1 cellular context compared by ENCODE assay signal in the genomic region with DNA sequence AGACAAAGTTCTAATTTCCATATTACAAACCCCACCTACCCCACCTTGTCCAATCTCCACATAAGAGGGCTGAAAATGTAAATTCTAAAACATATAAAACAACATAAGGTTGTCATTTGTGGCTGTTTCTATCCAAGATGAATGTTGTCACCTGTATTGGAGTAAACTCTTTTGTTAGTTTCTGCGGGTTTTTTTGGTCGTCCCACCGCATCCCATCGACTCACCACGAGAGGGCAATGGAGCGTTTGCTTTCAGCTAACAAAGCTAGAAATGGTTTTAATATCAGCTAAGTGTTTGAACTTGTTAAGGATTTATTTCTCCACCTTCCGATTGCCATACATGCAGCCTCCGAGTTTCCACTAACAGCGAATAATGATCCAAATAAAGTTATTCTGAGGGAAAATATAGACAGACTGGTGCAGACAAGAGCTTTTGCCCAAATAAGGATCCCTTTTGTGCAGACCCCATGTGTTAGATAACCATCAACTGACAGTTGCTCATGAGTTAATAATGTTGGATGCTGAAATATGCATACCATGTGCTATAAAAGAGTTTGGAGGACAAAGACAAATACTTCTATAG.
TF ChIP-seq lines count a peak whose summit lies in the region.

No MANE protein-coding gene starts in this region.

TF ChIP-seq in HEK293, 187 proteins besides CTCF, POLR2A, EP300 and RAD21 (continued from another document):
- TF ChIP-seq, protein P1, sequence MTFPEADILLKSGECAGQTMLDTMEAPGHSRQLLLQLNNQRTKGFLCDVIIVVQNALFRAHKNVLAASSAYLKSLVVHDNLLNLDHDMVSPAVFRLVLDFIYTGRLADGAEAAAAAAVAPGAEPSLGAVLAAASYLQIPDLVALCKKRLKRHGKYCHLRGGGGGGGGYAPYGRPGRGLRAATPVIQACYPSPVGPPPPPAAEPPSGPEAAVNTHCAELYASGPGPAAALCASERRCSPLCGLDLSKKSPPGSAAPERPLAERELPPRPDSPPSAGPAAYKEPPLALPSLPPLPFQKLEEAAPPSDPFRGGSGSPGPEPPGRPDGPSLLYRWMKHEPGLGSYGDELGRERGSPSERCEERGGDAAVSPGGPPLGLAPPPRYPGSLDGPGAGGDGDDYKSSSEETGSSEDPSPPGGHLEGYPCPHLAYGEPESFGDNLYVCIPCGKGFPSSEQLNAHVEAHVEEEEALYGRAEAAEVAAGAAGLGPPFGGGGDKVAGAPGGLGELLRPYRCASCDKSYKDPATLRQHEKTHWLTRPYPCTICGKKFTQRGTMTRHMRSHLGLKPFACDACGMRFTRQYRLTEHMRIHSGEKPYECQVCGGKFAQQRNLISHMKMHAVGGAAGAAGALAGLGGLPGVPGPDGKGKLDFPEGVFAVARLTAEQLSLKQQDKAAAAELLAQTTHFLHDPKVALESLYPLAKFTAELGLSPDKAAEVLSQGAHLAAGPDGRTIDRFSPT (tag by site-specific recombination; IDR thresholded peaks at IDR 0.05): no peak
- TF ChIP-seq ZNF777 (tag by site-specific recombination; IDR thresholded peaks at IDR 0.05; ENCODE audit: borderline replicate concordance) (no peak), ZNF654 (tag by site-specific recombination; IDR thresholded peaks at IDR 0.05; ENCODE audit: low read depth) (peak; percentile 88), ZNF830 (tag by site-specific recombination; IDR thresholded peaks at IDR 0.05; ENCODE audit: low read depth) (no peak)
TF ChIP-seq in HEK293: peak in this region for 9.
